Comparison of ENCODE assay signal across 8 cellular contexts in the genomic region with DNA sequence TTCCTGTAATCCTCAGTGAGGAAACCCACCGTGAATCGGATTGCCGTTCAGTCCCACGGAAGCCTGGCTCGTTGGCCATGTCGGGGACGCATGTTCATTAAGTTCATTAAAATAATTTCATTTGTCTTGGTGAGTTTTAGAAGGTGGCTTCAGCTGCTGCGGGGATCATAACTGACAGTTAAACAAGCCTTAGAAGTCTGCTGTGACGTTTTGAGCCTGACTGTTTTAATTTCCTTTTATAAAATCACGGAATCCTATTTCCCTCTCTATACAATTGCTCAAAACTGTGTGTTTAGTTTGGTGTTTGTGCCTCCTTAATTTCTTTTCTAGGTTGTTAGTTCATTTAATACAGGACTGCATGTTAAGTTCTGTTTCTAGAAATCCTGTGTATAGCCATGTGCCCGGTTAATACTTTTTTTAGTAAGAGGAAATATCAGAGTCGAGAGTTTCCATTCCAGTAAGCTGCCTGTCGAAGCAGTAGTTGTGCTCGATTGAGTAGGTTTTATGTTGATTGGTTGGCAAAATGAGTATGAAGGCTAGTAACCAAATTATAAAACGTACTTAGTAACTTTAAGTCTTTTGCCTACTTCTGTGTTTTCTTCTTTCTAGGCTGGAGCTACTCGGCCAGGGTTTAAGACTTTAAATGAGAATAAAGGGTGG. TPM values are rescaled to one million over a fixed set of nuclear protein-coding genes. Genes with fewer than 3 reads are reported as not detected.
A peak's percentile ranks its signal among the peaks of the same experiment; 100 is the strongest.
DNase-seq lines count a peak whose midpoint lies in the region; ATAC-seq and TF ChIP-seq lines count a peak whose summit lies in the region.

No MANE protein-coding gene starts in this region.

- TF ChIP-seq CTCF in GM12875 (IDR thresholded peaks at IDR 0.05; ENCODE audit: borderline replicate concordance, insufficient read depth, low read depth, low read length) (no peak), astrocyte of the cerebellum (IDR thresholded peaks at IDR 0.05; ENCODE audit: low read depth, low read length, missing control alignments) (no peak), kidney epithelial cell (IDR thresholded peaks at IDR 0.05; ENCODE audit: insufficient read depth, low read length, poor library complexity, severe bottlenecking) (no peak)

- H3K4me3 ChIP-seq in GM12875 (ENCODE audit: low read depth, low read length) (peak overlapping the region; percentile 87), astrocyte of the cerebellum (ENCODE audit: low read depth, low read length) (peak overlapping the region; percentile 94), kidney epithelial cell (ENCODE audit: low read depth, low read length) (peak overlapping the region; percentile 69), subcutaneous abdominal adipose tissue (ENCODE audit: low read depth in 1 of 5, low read length in 5 of 5) (peak overlapping the region; percentile 86 to 96 (median 94))

- H3K4me1 ChIP-seq in subcutaneous abdominal adipose tissue (ENCODE audit: control insufficient read depth in 5 of 5, insufficient read depth in 5 of 5, low read length in 5 of 5) = peaks cover 2 to 18% (median 15%) of the 10 kb centered on the region in 5 donors

- no peaks in the 10 kb centered on the region for H3K36me3 ChIP-seq in kidney epithelial cell (ENCODE audit: control insufficient read depth, insufficient read depth, low read length)
- peaks cover 0 to 6% (median 2%) of the 10 kb centered on the region in 5 donors for H3K36me3 ChIP-seq in subcutaneous abdominal adipose tissue (ENCODE audit: control insufficient read depth in 5 of 5, insufficient read depth in 5 of 5, low read length in 5 of 5)

- no peak for ATAC-seq in GM19324 (IDR thresholded peaks at IDR 0.05; ENCODE audit: low FRiP score, unreplicated experiment)

- peak overlapping the region; percentile 98 for H3K27ac ChIP-seq in subcutaneous abdominal adipose tissue (ENCODE audit: low read depth, low read length)

- H3K9me3 ChIP-seq in subcutaneous abdominal adipose tissue (ENCODE audit: control insufficient read depth in 5 of 5, low read length in 5 of 5) = no peaks in the 10 kb centered on the region

- H3K9ac ChIP-seq in subcutaneous abdominal adipose tissue (ENCODE audit: low read length in 5 of 5) = peak overlapping the region; percentile 89 to 99 (median 96)

- H3K27me3 ChIP-seq in kidney epithelial cell (ENCODE audit: control insufficient read depth, insufficient read depth, low read length) (no peaks in the 10 kb centered on the region), subcutaneous abdominal adipose tissue (ENCODE audit: control insufficient read depth in 5 of 5, insufficient read depth in 4 of 5, low read length in 5 of 5) (no peaks in the 10 kb centered on the region)

- DNase-seq in KBM-7 (peak; percentile 37), astrocyte of the cerebellum (ENCODE audit: low read depth) (no peak), kidney epithelial cell (ENCODE audit: low read depth) (no peak), NCI-H2081 (lab: John Stamatoyannopoulos, UW) (no peak), middle frontal gyrus (ENCODE audit: extremely low spot score, low spot score) (no peak)

- in situ Hi-C loops in KBM-7 (cut with MboI; ENCODE audit: low pct_unique_long_range_greater_than_20kb, low sequenced_read_pairs) = no loop called here
- in situ Hi-C loops in astrocyte of the cerebellum (cut with HindIII; ENCODE audit: low sequenced_read_pairs) = no loop called here

RNA-seq across cellular contexts. Expression of a gene that starts 0.7 kb away (rescaled TPM):
- total RNA-seq in kidney epithelial cell = 111 and 116 TPM in 2 replicates

RNA-seq across cellular contexts. Expression of a gene that starts 52.7 kb away (rescaled TPM):
- 25.4 and 25.9 TPM in 2 replicates for total RNA-seq in kidney epithelial cell
